12 cellular contexts compared by ENCODE assay signal in genomic region chr2:237604960-237605359, GRCh38. TPM values are rescaled to one million over a fixed set of nuclear protein-coding genes. Genes with fewer than 3 reads are reported as not detected.
DNase-seq lines count a peak whose midpoint lies in the region; ATAC-seq, FAIRE-seq and TF ChIP-seq lines count a peak whose summit lies in the region.
"Had no signal": no experiment of that assay in that cellular context is flagged by ENCODE, and none has a peak within 500 bp of the region (broad histone marks: within the 10 kb centered on the region; RNA-seq: fewer than 3 reads in every experiment).

No MANE protein-coding gene starts in this region.

- H3K9me3 ChIP-seq in endothelial cell of umbilical vein (replicated peaks; ENCODE audit: control insufficient read depth, insufficient read depth, low read length) = no peaks in the 10 kb centered on the region
- H3K9me3 ChIP-seq in psoas muscle = no peaks in the 10 kb centered on the region
- H3K9me3 ChIP-seq: gastroesophageal sphincter, prostate gland had no signal

- no peaks in the 10 kb centered on the region for H3K79me2 ChIP-seq in endothelial cell of umbilical vein (ENCODE audit: control insufficient read depth, insufficient read depth, low read length)

- no peak for DNase-seq in activated T-cell treated with anti-CD3 and anti-CD28 coated beads, Interleukin-2, amount 50 U/mL, for 72 hours
- DNase-seq in activated T-cell treated with anti-CD3 and anti-CD28 coated beads, Interleukin-2, amount 50 U/mL, for 4 hours = no peak
- no peak for DNase-seq in LNCaP clone FGC (ENCODE audit: low read depth)
- peak; percentile 44 for DNase-seq in endothelial cell of umbilical vein (ENCODE audit: low read depth, low spot score)
- DNase-seq in psoas muscle = no peak
- DNase-seq in AML-193 (lab: John Stamatoyannopoulos, UW) = no peak
- no peak for DNase-seq in substantia nigra (lab: John Stamatoyannopoulos, UW)
- DNase-seq: DMS79 had no signal

- no peak overlapping the region for H3K4me3 Mint-ChIP-seq in activated T-cell treated with anti-CD3 and anti-CD28 coated beads, Interleukin-2, amount 50 U/mL, for 72 hours
- no peak overlapping the region for H3K4me3 Mint-ChIP-seq in activated T-cell treated with anti-CD3 and anti-CD28 coated beads, Interleukin-2, amount 50 U/mL, for 4 hours

- dilution Hi-C loops in endothelial cell of umbilical vein (cut with MboI; ENCODE audit: extremely low pct_ligation_motif_present, low sequenced_read_pairs) = no loop called here

- H3K9me3 Mint-ChIP-seq in activated T-cell treated with anti-CD3 and anti-CD28 coated beads, Interleukin-2, amount 50 U/mL, for 72 hours = no peaks in the 10 kb centered on the region
- H3K9me3 Mint-ChIP-seq in activated T-cell treated with anti-CD3 and anti-CD28 coated beads, Interleukin-2, amount 50 U/mL, for 4 hours = no peaks in the 10 kb centered on the region

- H3K4me2 ChIP-seq in endothelial cell of umbilical vein (ENCODE audit: insufficient read depth, low read length) = no peak overlapping the region

- peak overlapping the region; percentile 47 for H3K27ac Mint-ChIP-seq in activated T-cell treated with anti-CD3 and anti-CD28 coated beads, Interleukin-2, amount 50 U/mL, for 72 hours

- no peaks in the 10 kb centered on the region for H3K36me3 Mint-ChIP-seq in activated T-cell treated with anti-CD3 and anti-CD28 coated beads, Interleukin-2, amount 50 U/mL, for 72 hours (ENCODE audit: insufficient read depth in 2 of 2)
- no peaks in the 10 kb centered on the region for H3K36me3 Mint-ChIP-seq in activated T-cell treated with anti-CD3 and anti-CD28 coated beads, Interleukin-2, amount 50 U/mL, for 4 hours (ENCODE audit: insufficient read depth)

- no peaks in the 10 kb centered on the region for H3K27me3 Mint-ChIP-seq in activated T-cell treated with anti-CD3 and anti-CD28 coated beads, Interleukin-2, amount 50 U/mL, for 72 hours (ENCODE audit: low read depth)
- H3K27me3 Mint-ChIP-seq in activated T-cell treated with anti-CD3 and anti-CD28 coated beads, Interleukin-2, amount 50 U/mL, for 4 hours (ENCODE audit: low read depth) = peaks cover 2% of the 10 kb centered on the region

- peak; percentile 87 for FAIRE-seq in endothelial cell of umbilical vein (lab: Jason Lieb, UNC)
- FAIRE-seq: HTR-8/SVneo had no signal

- intact Hi-C loops in endothelial cell of umbilical vein (cut with micrococcal nuclease) = loop anchor here (1.0 to 2.0 kb wide), 4 partner anchors 60 to 169 kb away; no protein-coding TSS in a partner anchor
- intact Hi-C loops in psoas muscle (cut with DNase I) = loop anchor here in 1 of 2 donors (5.0 kb wide), 2 partner anchors 57 to 142 kb away; no protein-coding TSS in a partner anchor

- H3K4me3 ChIP-seq in LNCaP clone FGC (ENCODE audit: low read depth, low read length) (no peak overlapping the region), endothelial cell of umbilical vein (replicated peaks in 1 of 3; ENCODE audit: insufficient read depth in 1 of 3, low read depth in 1 of 3, low read length in 3 of 3) (no peak overlapping the region), psoas muscle (no peak overlapping the region)
- H3K4me3 ChIP-seq: gastroesophageal sphincter, prostate gland had no signal

- H3K9ac ChIP-seq in endothelial cell of umbilical vein (replicated peaks; ENCODE audit: extremely low read depth, insufficient read depth, low read length) = no peak overlapping the region

- no peak for ATAC-seq in activated T-cell treated with anti-CD3 and anti-CD28 coated beads, Interleukin-2, amount 50 U/mL, for 72 hours (replicated peaks in 1 of 2)
- no peak for ATAC-seq in activated T-cell treated with anti-CD3 and anti-CD28 coated beads, Interleukin-2, amount 50 U/mL, for 4 hours
- peak in 1 of 4 donors; percentile 26 for ATAC-seq in psoas muscle
- no peak for ATAC-seq in GM21390 (IDR thresholded peaks at IDR 0.05; ENCODE audit: unreplicated experiment)
- ATAC-seq: gastroesophageal sphincter had no signal

- H3K27ac ChIP-seq in endothelial cell of umbilical vein (ENCODE audit: insufficient read depth, low read depth, low read length) (peak overlapping the region; percentile 17), psoas muscle (no peak overlapping the region), substantia nigra (ENCODE audit: low read depth, low read length, poor library complexity, severe bottlenecking) (no peak overlapping the region)
- H3K27ac ChIP-seq: prostate gland had no signal

- POLR2A ChIA-PET in endothelial cell of umbilical vein (lab: Charles Lee) = no interaction called here

- no peaks in the 10 kb centered on the region for H3K36me3 ChIP-seq in endothelial cell of umbilical vein (ENCODE audit: control insufficient read depth in 2 of 2, extremely low read depth in 1 of 2, insufficient read depth in 2 of 2, low read length in 2 of 2)
- H3K36me3 ChIP-seq in psoas muscle (ENCODE audit: insufficient read depth in 1 of 2, low read depth in 1 of 2) = no peaks in the 10 kb centered on the region
- H3K36me3 ChIP-seq: gastroesophageal sphincter, prostate gland had no signal

- TF ChIP-seq CTCF in LNCaP clone FGC (IDR thresholded peaks at IDR 0.05; ENCODE audit: control insufficient read depth, extremely low read depth, insufficient read depth) (peak; percentile 37; the same call in 1 of the 2 replicates), endothelial cell of umbilical vein (IDR thresholded peaks at IDR 0.05; ENCODE audit: extremely low read depth in 1 of 2, insufficient read depth in 1 of 2, low read depth in 1 of 2, low read length in 2 of 2) (peak; percentile 30 to 48), psoas muscle (IDR thresholded peaks at IDR 0.05) (peak; percentile 29)

- H3K27me3 ChIP-seq in endothelial cell of umbilical vein (ENCODE audit: control insufficient read depth in 2 of 2, insufficient read depth in 2 of 2, low read length in 2 of 2) = no peaks in the 10 kb centered on the region
- H3K27me3 ChIP-seq in psoas muscle (ENCODE audit: insufficient read depth in 3 of 3, low read length in 2 of 3) = no peaks in the 10 kb centered on the region
- H3K27me3 ChIP-seq: gastroesophageal sphincter had no signal

- WGBS in psoas muscle, 3 donors = 77 to 87% (median 84%) methylated on average over 9 of the region's 9 CpGs

- H2AFZ ChIP-seq in endothelial cell of umbilical vein (ENCODE audit: low read depth, low read length) = no peak overlapping the region

- H4K20me1 ChIP-seq in endothelial cell of umbilical vein (replicated peaks; ENCODE audit: control insufficient read depth, extremely low read depth, insufficient read depth, low read length) = no peaks in the 10 kb centered on the region

- BruUV-seq in endothelial cell of umbilical vein (replicated peaks; lab: Mats Ljungman, UMichigan) = no TSS peak

- peaks cover 19% of the 10 kb centered on the region for H3K4me1 Mint-ChIP-seq in activated T-cell treated with anti-CD3 and anti-CD28 coated beads, Interleukin-2, amount 50 U/mL, for 72 hours (ENCODE audit: low read depth)
- H3K4me1 Mint-ChIP-seq in activated T-cell treated with anti-CD3 and anti-CD28 coated beads, Interleukin-2, amount 50 U/mL, for 4 hours (ENCODE audit: low read depth) = peaks cover 24% of the 10 kb centered on the region

- CTCF ChIA-PET in endothelial cell of umbilical vein (lab: Charles Lee) = interaction anchor here (0.5 to 6.7 kb wide), 11 partner anchors 9 to 139 kb away, joined by 3 to 61 read pairs (median 6); partner anchors contain the start of gene RAB17

- H3K9me1 ChIP-seq in endothelial cell of umbilical vein (replicated peaks; ENCODE audit: control insufficient read depth, extremely low read depth, insufficient read depth, low read length) = no peaks in the 10 kb centered on the region

- peaks cover 26% of the 10 kb centered on the region for H3K4me1 ChIP-seq in endothelial cell of umbilical vein (ENCODE audit: control insufficient read depth, extremely low read depth, insufficient read depth, low read length)
- peaks cover 15% of the 10 kb centered on the region for H3K4me1 ChIP-seq in psoas muscle
- H3K4me1 ChIP-seq: prostate gland had no signal

- TF ChIP-seq POLR2A in endothelial cell of umbilical vein (IDR thresholded peaks at IDR 0.05; ENCODE audit: low read depth, low read length) = no peak

RNA-seq across cellular contexts. Expression of gene RAB17, which starts 14.4 kb away (rescaled TPM):
- total RNA-seq in activated T-cell treated with anti-CD3 and anti-CD28 coated beads, Interleukin-2, amount 50 U/mL, for 72 hours = under 1 TPM in 1 of 2 donors, not detected in 1; 0.09 TPM
- total RNA-seq in activated T-cell treated with anti-CD3 and anti-CD28 coated beads, Interleukin-2, amount 50 U/mL, for 4 hours = under 1 TPM in 1 of 3 donors, not detected in 2; 0.14 TPM
- total RNA-seq in endothelial cell of umbilical vein = 0.55 and 0.77 TPM in 2 replicates
- polyA plus RNA-seq in endothelial cell of umbilical vein = 0.37 and 0.41 TPM in 2 replicates
- polyA plus RNA-seq in endothelial cell of umbilical vein (2011; cell fraction: cytosol; rRNA removed) = 0.19 and 0.56 TPM in 2 replicates
- polyA plus RNA-seq in endothelial cell of umbilical vein (2011; cell fraction: nucleus; rRNA removed) = 1.3 and 1.8 TPM in 2 replicates
- 0.16 TPM in 1 of 2 replicates, not detected in the other for polyA plus RNA-seq in endothelial cell of umbilical vein (2012)
- 0.51 and 0.63 TPM in 2 replicates for polyA minus RNA-seq in endothelial cell of umbilical vein
- 2.3 TPM for polyA minus RNA-seq in endothelial cell of umbilical vein (2011; cell fraction: cytosol; rRNA and poly(A)+ RNA removed)
- 1.0 and 1.3 TPM in 2 replicates for polyA minus RNA-seq in endothelial cell of umbilical vein (2011; cell fraction: nucleus; rRNA and poly(A)+ RNA removed)
- 1 to 10 TPM; 1.1 to 1.5 (median 1.2) TPM for total RNA-seq in psoas muscle
- polyA plus RNA-seq in psoas muscle = 1 to 10 TPM in 1 of 3 donors, under 1 TPM in 2; 0.52 to 1.3 (median 0.80) TPM

RNA-seq across cellular contexts. Expression of gene LRRFIP1, which starts 22.4 kb away (rescaled TPM):
- total RNA-seq in activated T-cell treated with anti-CD3 and anti-CD28 coated beads, Interleukin-2, amount 50 U/mL, for 72 hours = 100 to 1,000 TPM; 198 to 239 TPM
- 100 to 1,000 TPM; 160 to 203 (median 169) TPM for total RNA-seq in activated T-cell treated with anti-CD3 and anti-CD28 coated beads, Interleukin-2, amount 50 U/mL, for 4 hours
- total RNA-seq in endothelial cell of umbilical vein (162 and 179 TPM in 2 replicates), psoas muscle (100 to 1,000 TPM in 1 of 4 donors, 10 to 100 TPM in 3; 91.9 to 108 (median 93.4) TPM)
- polyA plus RNA-seq in endothelial cell of umbilical vein (29.4 and 39.2 TPM in 2 replicates), psoas muscle (10 to 100 TPM; 42.3 to 62.6 (median 50.4) TPM)
- polyA plus RNA-seq in endothelial cell of umbilical vein (2011; cell fraction: cytosol; rRNA removed) = 58.3 and 61.7 TPM in 2 replicates
- 115 and 146 TPM in 2 replicates for polyA plus RNA-seq in endothelial cell of umbilical vein (2011; cell fraction: nucleus; rRNA removed)
- polyA plus RNA-seq in endothelial cell of umbilical vein (2012) = 111 and 127 TPM in 2 replicates
- polyA minus RNA-seq in endothelial cell of umbilical vein = 59.4 and 60.0 TPM in 2 replicates
- 19.9 TPM for polyA minus RNA-seq in endothelial cell of umbilical vein (2011; cell fraction: cytosol; rRNA and poly(A)+ RNA removed)
- polyA minus RNA-seq in endothelial cell of umbilical vein (2011; cell fraction: nucleus; rRNA and poly(A)+ RNA removed) = 105 and 131 TPM in 2 replicates

RNA-seq across cellular contexts. Expression of gene PRLH, which starts 38.6 kb away (rescaled TPM):
- not detected for total RNA-seq in activated T-cell treated with anti-CD3 and anti-CD28 coated beads, Interleukin-2, amount 50 U/mL, for 72 hours
- total RNA-seq in activated T-cell treated with anti-CD3 and anti-CD28 coated beads, Interleukin-2, amount 50 U/mL, for 4 hours = not detected
- total RNA-seq in endothelial cell of umbilical vein (not detected in 2 replicates), psoas muscle (not detected)
- polyA plus RNA-seq in endothelial cell of umbilical vein (not detected in 2 replicates), psoas muscle (not detected)
- not detected in 2 replicates for polyA plus RNA-seq in endothelial cell of umbilical vein (2011; cell fraction: cytosol; rRNA removed)
- not detected in 2 replicates for polyA plus RNA-seq in endothelial cell of umbilical vein (2011; cell fraction: nucleus; rRNA removed)
- not detected in 2 replicates for polyA plus RNA-seq in endothelial cell of umbilical vein (2012)
- not detected in 2 replicates for polyA minus RNA-seq in endothelial cell of umbilical vein
- not detected for polyA minus RNA-seq in endothelial cell of umbilical vein (2011; cell fraction: cytosol; rRNA and poly(A)+ RNA removed)
- polyA minus RNA-seq in endothelial cell of umbilical vein (2011; cell fraction: nucleus; rRNA and poly(A)+ RNA removed) = not detected in 2 replicates
- total RNA-seq: gastroesophageal sphincter, prostate gland had no signal
